ENCODE assay signal across 8 cellular contexts in the genomic region with DNA sequence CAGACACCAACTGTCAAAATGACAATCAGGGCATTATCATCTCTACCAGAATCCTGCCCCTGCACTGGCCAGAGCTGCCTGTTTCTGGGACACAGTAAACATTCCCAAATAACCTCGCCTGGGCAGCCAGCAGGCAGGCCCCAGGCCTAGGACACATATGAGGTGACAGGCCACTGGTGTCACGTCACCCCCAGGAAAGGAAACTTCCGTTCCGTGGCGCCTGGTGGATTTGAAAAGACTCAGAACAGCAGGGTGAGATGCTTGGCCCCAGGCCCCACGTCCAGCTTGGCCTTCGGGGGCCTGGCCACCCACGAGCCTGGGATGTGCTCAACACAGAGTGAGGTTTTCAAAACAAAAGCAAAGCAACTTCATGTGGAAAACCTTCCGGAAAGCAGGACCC. TPM values are rescaled to one million over a fixed set of nuclear protein-coding genes. Genes with fewer than 3 reads are reported as not detected.
DNase-seq lines count a peak whose midpoint lies in the region; ATAC-seq and TF ChIP-seq lines count a peak whose summit lies in the region.

No MANE protein-coding gene starts in this region.

- POLR2A ChIA-PET in IMR-90 (lab: Charles Lee; ENCODE audit: unreplicated experiment), result no interaction called here
- POLR2A ChIA-PET in naive thymus-derived CD8-positive, alpha-beta T cell (lab: Charles Lee), result interaction anchor here (0.7 to 2.9 kb wide), 18 partner anchors 10 to 56 kb away, joined by 3 to 28 read pairs (median 4); no protein-coding TSS in a partner anchor

- H2BK120ac ChIP-seq in IMR-90 (ENCODE audit: low read depth, low read length), result no peak overlapping the region

- H3K4me3 Mint-ChIP-seq in naive thymus-derived CD8-positive, alpha-beta T cell, result peak overlapping the region; percentile 79 to 99 (median 98)

- ATAC-seq in IMR-90 (ENCODE audit: low read depth), result no peak
- ATAC-seq in naive thymus-derived CD8-positive, alpha-beta T cell, result peak in 1 of 2 donors; percentile 18

- H3K27me3 ChIP-seq in IMR-90 (ENCODE audit: control insufficient read depth, insufficient read depth, low read length), result peaks cover 12% of the 10 kb centered on the region

- no peaks in the 10 kb centered on the region for H3K36me3 ChIP-seq in IMR-90 (ENCODE audit: control insufficient read depth, insufficient read depth, low read length)

- H3K4me1 ChIP-seq in IMR-90 (ENCODE audit: control insufficient read depth, insufficient read depth, low read length), result no peaks in the 10 kb centered on the region

- no peaks in the 10 kb centered on the region; a peak in 2 of 4 replicates for H3K79me1 ChIP-seq in IMR-90 (ENCODE audit: low read depth in 1 of 2, low read length in 2 of 2)

- no peak overlapping the region for H2BK5ac ChIP-seq in IMR-90 (ENCODE audit: low read depth, low read length, poor library complexity, severe bottlenecking)

- H4K91ac ChIP-seq in IMR-90 (ENCODE audit: insufficient read depth, low read depth, low read length), result no peak overlapping the region

- dilution Hi-C loops in IMR-90 (cut with HindIII; ENCODE audit: low sequenced_read_pairs, unreplicated experiment), result no loop called here

- H3K9me3 Mint-ChIP-seq in naive thymus-derived CD8-positive, alpha-beta T cell, result peaks cover 0 to 2% (median 0%) of the 10 kb centered on the region in 9 donors

- peak overlapping the region; percentile 79 to 98 (median 94) for H3K27ac Mint-ChIP-seq in naive thymus-derived CD8-positive, alpha-beta T cell

- no peak for TF ChIP-seq CTCF in IMR-90 (conservative IDR thresholded peaks at IDR 0.05; ENCODE audit: low read depth, low read length)
- TF ChIP-seq CTCF in coronary artery (IDR thresholded peaks at IDR 0.05), result no peak

- H3K27ac ChIP-seq in IMR-90 (ENCODE audit: insufficient read depth, low read length) (no peak overlapping the region), coronary artery (no peak overlapping the region)

- no peaks in the 10 kb centered on the region; the same call in 1 of the 2 replicates for H4K20me1 ChIP-seq in IMR-90 (ENCODE audit: insufficient read depth, low read length)

- peak; percentile 53 for DNase-seq in Ammon's horn (ENCODE audit: low spot score)
- DNase-seq in IMR-90, result no peak
- DNase-seq in coronary artery (ENCODE audit: low spot score), result no peak
- peak in 1 of 10 donors; percentile 40 for DNase-seq in naive thymus-derived CD8-positive, alpha-beta T cell
- DNase-seq in NCI-H187 treated with DMSO at 0.1 percent for 48 hours (lab: John Stamatoyannopoulos, UW), result no peak
- DNase-seq in cerebellar cortex (ENCODE audit: low spot score), result no peak
- no peak for DNase-seq in hepatic stellate cell (ENCODE audit: low spot score)
- no peak for DNase-seq in H4 (ENCODE audit: low spot score)

- no TSS peak for BruUV-seq in IMR-90 (replicated peaks; lab: Mats Ljungman, UMichigan)

- no peak overlapping the region for H4K8ac ChIP-seq in IMR-90 (ENCODE audit: low read depth in 2 of 2, low read length in 2 of 2)

- H3K27me3 Mint-ChIP-seq in naive thymus-derived CD8-positive, alpha-beta T cell, result no peaks in the 10 kb centered on the region

- peak overlapping the region; percentile 31 for H2AK9ac ChIP-seq in IMR-90 (replicated peaks; ENCODE audit: low read depth, low read length, poor library complexity)

- peaks cover 0 to 13% (median 0%) of the 10 kb centered on the region in 3 donors for H3K36me3 Mint-ChIP-seq in naive thymus-derived CD8-positive, alpha-beta T cell

- no peak overlapping the region for H3K56ac ChIP-seq in IMR-90 (ENCODE audit: extremely low read depth, insufficient read depth, low read length)

- H3K9ac ChIP-seq in IMR-90 (ENCODE audit: low read depth, low read length), result no peak overlapping the region

- TF ChIP-seq RAD21 in IMR-90 (IDR thresholded peaks at IDR 0.05; ENCODE audit: low read length), result no peak

- H3K9me1 ChIP-seq in IMR-90 (ENCODE audit: insufficient read depth, low read length), result no peaks in the 10 kb centered on the region

- no peak overlapping the region for H2BK15ac ChIP-seq in IMR-90 (ENCODE audit: low read depth, low read length)

- peaks cover 59 to 92% (median 89%) of the 10 kb centered on the region in 4 donors for H3K4me1 Mint-ChIP-seq in naive thymus-derived CD8-positive, alpha-beta T cell

- CTCF ChIA-PET in IMR-90 (lab: Yijun Ruan, JAX), result no interaction called here

- H3K4me2 ChIP-seq in IMR-90 (ENCODE audit: low read depth, low read length), result peak overlapping the region; percentile 57; the same call in 1 of the 2 replicates

- H4K5ac ChIP-seq in IMR-90 (ENCODE audit: low read depth, low read length), result no peak overlapping the region

- intact Hi-C loops in IMR-90 (cut with micrococcal nuclease), result no loop called here

- peak overlapping the region; percentile 15; the same call in 1 of the 2 replicates for H2AK5ac ChIP-seq in IMR-90 (ENCODE audit: low read depth, low read length)

- no peak overlapping the region for H3K4ac ChIP-seq in IMR-90 (ENCODE audit: low read depth, low read length)

- H3K23ac ChIP-seq in IMR-90 (ENCODE audit: low read depth, low read length), result no peak overlapping the region

- no peak overlapping the region for H3K18ac ChIP-seq in IMR-90 (ENCODE audit: low read depth, low read length)

- H3K4me3 ChIP-seq in IMR-90 (ENCODE audit: insufficient read depth, low read depth, low read length) (peak overlapping the region; percentile 61), coronary artery (peak overlapping the region; percentile 86)

- H3K14ac ChIP-seq in IMR-90 (replicated peaks; ENCODE audit: low read depth, low read length), result 0 out of 2 replicates have a peak overlapping the region, but pooled peaks have one; percentile 8

- no peaks in the 10 kb centered on the region for H3K9me3 ChIP-seq in IMR-90 (ENCODE audit: control insufficient read depth, insufficient read depth, low read length)

- no peak for TF ChIP-seq POLR2A in IMR-90 (IDR thresholded peaks at IDR 0.05; ENCODE audit: low read depth, low read length)

- WGBS in IMR-90 (ENCODE audit: extremely low coverage in 2 of 2, insufficient read length in 1 of 2), 2 experiments, result 49% methylated on average over 6 of the region's 9 CpGs; no CpG with 5 or more reads in 1 of the 2 experiments

- in situ Hi-C loops in IMR-90 (cut with MboI; ENCODE audit: low sequenced_read_pairs), result no loop called here

- H2AFZ ChIP-seq in IMR-90 (replicated peaks; ENCODE audit: low read length, poor library complexity), result no peak overlapping the region

- no peak overlapping the region for H2BK20ac ChIP-seq in IMR-90 (ENCODE audit: low read depth, low read length)

TF ChIP-seq in IMR-90, 13 proteins besides CTCF, POLR2A, EP300 and RAD21:
- TF ChIP-seq ELK1 (IDR thresholded peaks at IDR 0.05; ENCODE audit: borderline replicate concordance, low read depth, low read length) (no peak), BHLHE40 (IDR thresholded peaks at IDR 0.05; ENCODE audit: low read depth, low read length) (no peak), MXI1 (IDR thresholded peaks at IDR 0.05; ENCODE audit: borderline replicate concordance, low read depth, low read length) (no peak), NFE2L2 (IDR thresholded peaks at IDR 0.05; ENCODE audit: low read depth, low read length) (no peak), CEBPB (IDR thresholded peaks at IDR 0.05; ENCODE audit: low read depth, low read length) (no peak), CHD1 (IDR thresholded peaks at IDR 0.05; ENCODE audit: low read depth, low read length) (no peak), RFX5 (IDR thresholded peaks at IDR 0.05; ENCODE audit: low read depth, low read length) (no peak), SMC3 (IDR thresholded peaks at IDR 0.05; ENCODE audit: low read depth, low read length) (no peak), RCOR1 (IDR thresholded peaks at IDR 0.05; ENCODE audit: insufficient replicate concordance, low read length) (no peak), USF2 (IDR thresholded peaks at IDR 0.05; ENCODE audit: low read depth, low read length) (no peak), FOS (IDR thresholded peaks at IDR 0.05; ENCODE audit: low read depth, low read length) (no peak), MAZ (IDR thresholded peaks at IDR 0.05; ENCODE audit: borderline replicate concordance, low read depth, low read length) (no peak), MAFK (IDR thresholded peaks at IDR 0.05; ENCODE audit: low read depth, low read length) (no peak)

RNA-seq across cellular contexts. Expression of gene SEMA4D, which starts 1.3 kb away (rescaled TPM):
- 0.56 and 0.90 TPM in 2 replicates for total RNA-seq in IMR-90 (2012; rRNA removed)
- 1.1 and 1.5 TPM in 2 replicates for polyA plus RNA-seq in IMR-90 (2012; rRNA removed)
- 0.82 and 1.2 TPM in 2 replicates for polyA plus RNA-seq in IMR-90 (2012; cell fraction: cytosol; rRNA removed)
- 6.2 and 6.8 TPM in 2 replicates for polyA plus RNA-seq in IMR-90 (2012; cell fraction: nucleus; rRNA removed; ENCODE audit: low replicate concordance)
- 100 to 1,000 TPM; 565 to 573 TPM for total RNA-seq in naive thymus-derived CD8-positive, alpha-beta T cell
- 100 to 1,000 TPM; 154 to 359 (median 176) TPM for polyA plus RNA-seq in naive thymus-derived CD8-positive, alpha-beta T cell
- 4.8 and 6.3 TPM in 2 replicates for total RNA-seq in H4 (2014; rRNA removed; shearing (Covaris generic))

Comparison
In these comparisons a context has a peak if more than half of its experiments do, and no peak if none do; other contexts are left out.
1. RNA of gene SEMA4D, which starts 1.3 kb away (total RNA-seq): 565 to 573 TPM in naive thymus-derived CD8-positive, alpha-beta T cell; 4.8 to 6.3 TPM in H4 and 0.56 to 0.90 TPM in IMR-90; every median in the first group is over 10 times any median in the second.